8 cellular contexts compared by ENCODE assay signal in the genomic region with DNA sequence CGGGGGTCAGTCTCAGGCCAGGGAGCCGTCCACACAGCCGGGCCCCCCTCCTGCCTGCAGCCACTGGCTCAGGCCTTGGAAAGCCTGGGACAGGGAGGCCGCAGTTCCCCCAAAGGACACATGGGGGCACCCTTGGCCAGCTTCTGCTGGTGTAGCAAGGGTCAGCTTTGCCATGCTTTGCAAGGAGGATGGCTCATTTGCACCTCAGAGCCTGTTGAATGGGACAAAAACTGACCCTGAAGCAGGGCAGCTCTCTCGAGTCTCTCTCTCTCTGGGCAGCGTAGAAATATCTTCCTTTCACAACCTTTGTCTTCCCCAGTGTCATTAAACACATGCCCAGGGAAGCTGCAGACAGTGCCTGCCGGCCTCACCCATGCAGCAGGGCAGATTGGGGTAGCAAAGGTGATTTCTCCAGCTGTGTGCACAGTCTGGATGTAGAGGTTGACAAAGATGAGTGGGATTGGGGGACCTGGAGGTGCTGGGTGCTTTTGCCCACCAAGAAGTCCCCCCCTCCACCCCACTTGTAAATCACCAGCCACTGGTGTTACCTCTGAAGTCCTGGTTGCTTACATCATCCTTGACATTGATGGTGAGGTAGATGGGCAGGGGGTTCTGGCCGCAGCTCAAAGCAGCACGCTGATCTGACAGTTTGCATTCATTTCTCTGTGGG. TPM values are rescaled to one million over a fixed set of nuclear protein-coding genes. Genes with fewer than 3 reads are reported as not detected.
DNase-seq lines count a peak whose midpoint lies in the region; ATAC-seq and TF ChIP-seq lines count a peak whose summit lies in the region.

No MANE protein-coding gene starts in this region.

- DNase-seq in 8988T (peak; percentile 76), NB4 (ENCODE audit: low read depth) (peak; percentile 76), brain microvascular endothelial cell (peak; percentile 75), immature natural killer cell (peak; percentile 61 to 72 (median 62))
- peak; percentile 70 to 87 for DNase-seq in stimulated activated CD4-positive, alpha-beta T cell treated with anti-CD3 and anti-CD28 coated beads, Interleukin-15, amount 100 ng/mL, for 1 hour (ENCODE audit: low read depth in 1 of 2, low spot score in 1 of 2)

- H3K4me1 Mint-ChIP-seq in immature natural killer cell, result no peaks in the 10 kb centered on the region

- no peak overlapping the region for H3K27ac ChIP-seq in VCaP
- no peak overlapping the region for H3K27ac ChIP-seq in brain microvascular endothelial cell

- no peaks in the 10 kb centered on the region for H3K36me3 Mint-ChIP-seq in immature natural killer cell

- no peak overlapping the region for H3K4me3 ChIP-seq in GM12875 (ENCODE audit: low read depth, low read length)
- H3K4me3 ChIP-seq in NB4 (ENCODE audit: low read depth, low read length), result no peak overlapping the region
- no peak overlapping the region for H3K4me3 ChIP-seq in brain microvascular endothelial cell (ENCODE audit: low read depth, low read length)

- no peak overlapping the region for H3K27ac Mint-ChIP-seq in immature natural killer cell

- H3K27me3 Mint-ChIP-seq in immature natural killer cell (ENCODE audit: low read depth in 3 of 3), result no peaks in the 10 kb centered on the region

- TF ChIP-seq CTCF in GM12875 (IDR thresholded peaks at IDR 0.05; ENCODE audit: borderline replicate concordance, insufficient read depth, low read depth, low read length) (peak; percentile 99), NB4 (IDR thresholded peaks at IDR 0.05; ENCODE audit: low read depth, low read length) (peak; percentile 94), VCaP (conservative IDR thresholded peaks at IDR 0.05) (peak; percentile 96), brain microvascular endothelial cell (IDR thresholded peaks at IDR 0.05; ENCODE audit: low read depth, low read length, missing control alignments) (peak; percentile 99)

- in situ Hi-C loops in brain microvascular endothelial cell (cut with HindIII; ENCODE audit: low pct_ligation_motif_present, low sequenced_read_pairs), result no loop called here

- H3K9me3 Mint-ChIP-seq in immature natural killer cell, result no peaks in the 10 kb centered on the region

- H3K36me3 ChIP-seq in brain microvascular endothelial cell (replicated peaks), result no peaks in the 10 kb centered on the region

- TF ChIP-seq POLR2A in NB4 (IDR thresholded peaks at IDR 0.05; ENCODE audit: extremely low read depth, insufficient read length), result no peak

- no peak overlapping the region for H3K4me3 Mint-ChIP-seq in immature natural killer cell

- no peaks in the 10 kb centered on the region for H3K27me3 ChIP-seq in brain microvascular endothelial cell (replicated peaks)

- ATAC-seq in HG03280 (IDR thresholded peaks at IDR 0.05; ENCODE audit: unreplicated experiment), result no peak

RNA-seq across cellular contexts. Expression of a gene that starts 17.4 kb away (rescaled TPM):
- polyA plus RNA-seq in immature natural killer cell, result 1 to 10 TPM; 5.3 to 7.3 (median 7.0) TPM

RNA-seq across cellular contexts. Expression of a gene that starts 31.1 kb away (rescaled TPM):
- not detected for polyA plus RNA-seq in immature natural killer cell
